ENCODE assay signal across 12 cellular contexts in genomic region chr11:115613986-115614625, GRCh38.
DNase-seq lines count a peak whose midpoint lies in the region; ATAC-seq and TF ChIP-seq lines count a peak whose summit lies in the region.
"Had no signal": no experiment of that assay in that cellular context is flagged by ENCODE, and none has a peak within 500 bp of the region (broad histone marks: within the 10 kb centered on the region; RNA-seq: fewer than 3 reads in every experiment).

No MANE protein-coding gene starts in this region.

- no peaks in the 10 kb centered on the region for H3K4me1 Mint-ChIP-seq in activated CD8-positive, alpha-beta T cell treated with anti-CD3 and anti-CD28 coated beads for 36 hours (ENCODE audit: low read depth)

- POLR2A ChIA-PET in activated CD8-positive, alpha-beta T cell treated with anti-CD3 and anti-CD28 coated beads for 36 hours (lab: Charles Lee): no interaction called here

- DNase-seq in ELR (ENCODE audit: low read depth) (peak; percentile 30), RKO (ENCODE audit: low spot score) (peak; percentile 83), epithelial cell of proximal tubule (ENCODE audit: low read depth) (no peak), renal cortical epithelial cell (ENCODE audit: low read depth) (peak; percentile 75), T-helper 9 cell (no peak)
- DNase-seq in activated CD8-positive, alpha-beta T cell treated with anti-CD3 and anti-CD28 coated beads for 36 hours: no peak
- DNase-seq: esophagus squamous epithelium, retina, substantia nigra had no signal

- H3K9me3 Mint-ChIP-seq in activated CD8-positive, alpha-beta T cell treated with anti-CD3 and anti-CD28 coated beads for 36 hours: peaks cover 3% of the 10 kb centered on the region
- H3K9me3 Mint-ChIP-seq: GM23338 had no signal

- CTCF ChIA-PET in activated CD8-positive, alpha-beta T cell treated with anti-CD3 and anti-CD28 coated beads for 36 hours (lab: Charles Lee): no interaction called here

- no peak overlapping the region for H3K27ac Mint-ChIP-seq in activated CD8-positive, alpha-beta T cell treated with anti-CD3 and anti-CD28 coated beads for 36 hours
- H3K27ac Mint-ChIP-seq: GM23338 had no signal

- intact Hi-C loops in activated CD8-positive, alpha-beta T cell treated with anti-CD3 and anti-CD28 coated beads for 36 hours (cut with micrococcal nuclease): no loop called here

- no peak overlapping the region for H3K4me3 ChIP-seq in epithelial cell of proximal tubule (ENCODE audit: low read depth, low read length)
- H3K4me3 ChIP-seq: esophagus squamous epithelium, GM12878, GM23338 had no signal

- no peak for ATAC-seq in HG03045 (IDR thresholded peaks at IDR 0.05; ENCODE audit: unreplicated experiment)
- ATAC-seq in activated CD8-positive, alpha-beta T cell treated with anti-CD3 and anti-CD28 coated beads for 36 hours: no peak
- ATAC-seq: GM12878, GM23338 had no signal

- H3K4me3 Mint-ChIP-seq in activated CD8-positive, alpha-beta T cell treated with anti-CD3 and anti-CD28 coated beads for 36 hours: no peak overlapping the region
- H3K4me3 Mint-ChIP-seq: GM23338 had no signal

- no peaks in the 10 kb centered on the region for H3K27me3 Mint-ChIP-seq in activated CD8-positive, alpha-beta T cell treated with anti-CD3 and anti-CD28 coated beads for 36 hours

- no peaks in the 10 kb centered on the region for H3K36me3 Mint-ChIP-seq in activated CD8-positive, alpha-beta T cell treated with anti-CD3 and anti-CD28 coated beads for 36 hours (ENCODE audit: low read depth)

- TF ChIP-seq CTCF in epithelial cell of proximal tubule (conservative IDR thresholded peaks at IDR 0.05; ENCODE audit: low read depth, low read length): peak; percentile 36
- TF ChIP-seq CTCF in activated CD8-positive, alpha-beta T cell treated with anti-CD3 and anti-CD28 coated beads for 36 hours (IDR thresholded peaks at IDR 0.05): no peak

Comparison
In these comparisons a context has a peak if more than half of its experiments do, and no peak if none do; other contexts are left out.
1. DNase-seq: peak in ELR (single experiment), RKO (single experiment) and renal cortical epithelial cell (single experiment); none in epithelial cell of proximal tubule (single experiment), activated CD8-positive, alpha-beta T cell treated with anti-CD3 and anti-CD28 coated beads for 36 hours (single experiment) and T-helper 9 cell (single experiment).